Comparison of ENCODE assay signal across 26 cellular contexts in genomic region chr10:71830726-71831125, GRCh38. TPM values are rescaled to one million over a fixed set of nuclear protein-coding genes. Genes with fewer than 3 reads are reported as not detected.
DNase-seq lines count a peak whose midpoint lies in the region; ATAC-seq and TF ChIP-seq lines count a peak whose summit lies in the region.
"Had no signal": no experiment of that assay in that cellular context is flagged by ENCODE, and none has a peak within 500 bp of the region (broad histone marks: within the 10 kb centered on the region; RNA-seq: fewer than 3 reads in every experiment).

No MANE protein-coding gene starts in this region.

- H3K4me1 Mint-ChIP-seq in activated T-cell treated with anti-CD3 and anti-CD28 coated beads, Interleukin-2, amount 50 U/mL, for 24 hours (ENCODE audit: low read depth), result peaks cover 16% of the 10 kb centered on the region

- peak overlapping the region in 7 of 11 experiments; percentile 56 to 99 (median 97); a peak in 13 of 22 replicates for H3K4me2 ChIP-seq in BLaER1 treated with 17β-estradiol and CSF1 and Interleukin-3, amounts not matched to agents 10 nM and 100 nM

- no peak overlapping the region for H3K27ac Mint-ChIP-seq in activated T-cell treated with anti-CD3 and anti-CD28 coated beads, Interleukin-2, amount 50 U/mL, for 24 hours
- H3K27ac Mint-ChIP-seq: CD4-positive, alpha-beta T cell had no signal

- H3K27ac ChIP-seq in BLaER1 treated with 17β-estradiol and CSF1 and Interleukin-3, amounts not matched to agents 10 nM and 100 nM, result peak overlapping the region in 8 of 11 experiments; percentile 2 to 90 (median 88); a peak in 12 of 22 replicates
- peak overlapping the region; percentile 41 for H3K27ac ChIP-seq in caudate nucleus (ENCODE audit: low read depth, low read length)
- H3K27ac ChIP-seq in esophagus (ENCODE audit: low read depth in 2 of 2, low read length in 1 of 2), result peak overlapping the region; percentile 67 to 75
- H3K27ac ChIP-seq in neutrophil, result peak overlapping the region; percentile 92
- H3K27ac ChIP-seq: 22Rv1, SJCRH30 had no signal

- no peaks in the 10 kb centered on the region for H3K27me3 Mint-ChIP-seq in activated T-cell treated with anti-CD3 and anti-CD28 coated beads, Interleukin-2, amount 50 U/mL, for 24 hours
- H3K27me3 Mint-ChIP-seq: CD4-positive, alpha-beta T cell had no signal

- peak overlapping the region in 3 of 10 experiments; percentile 1 to 45 (median 20); a peak in 4 of 20 replicates for H3K4me3 ChIP-seq in BLaER1 treated with 17β-estradiol and CSF1 and Interleukin-3, amounts not matched to agents 10 nM and 100 nM
- H3K4me3 ChIP-seq in esophagus (ENCODE audit: low read depth in 1 of 2, low read length in 2 of 2) (no peak overlapping the region), neutrophil (ENCODE audit: low read depth in 1 of 2, low read length in 1 of 2) (no peak overlapping the region)
- H3K4me3 ChIP-seq: GM12878, SJCRH30 had no signal

- H3K9me3 ChIP-seq in BLaER1 treated with 17β-estradiol and CSF1 and Interleukin-3, amounts not matched to agents 10 nM and 100 nM (replicated peaks in 1 of 11), result peaks cover 0 to 41% (median 8%) of the 10 kb centered on the region in 11 experiments; a peak in 11 of 22 replicates
- H3K9me3 ChIP-seq in esophagus (ENCODE audit: control insufficient read depth in 2 of 2, insufficient read depth in 1 of 2, low read depth in 1 of 2, low read length in 1 of 2) (no peaks in the 10 kb centered on the region), neutrophil (no peaks in the 10 kb centered on the region)
- H3K9me3 ChIP-seq: BE2C, SJCRH30 had no signal

- H3K36me3 ChIP-seq in BLaER1 treated with 17β-estradiol and CSF1 and Interleukin-3, amounts not matched to agents 10 nM and 100 nM, result peaks cover 83 to 100% (median 95%) of the 10 kb centered on the region in 11 experiments
- peaks cover 19 to 40% of the 10 kb centered on the region in 2 donors for H3K36me3 ChIP-seq in esophagus (ENCODE audit: control insufficient read depth in 2 of 2, insufficient read depth in 2 of 2, low read length in 1 of 2)
- peaks cover 82% of the 10 kb centered on the region for H3K36me3 ChIP-seq in neutrophil

- ATAC-seq in HG02678 (IDR thresholded peaks at IDR 0.05; ENCODE audit: unreplicated experiment) (no peak), GM21528 (IDR thresholded peaks at IDR 0.05; ENCODE audit: low FRiP score, unreplicated experiment) (no peak)
- ATAC-seq: GM12878, Right ventricle myocardium inferior, SK-N-SH treated with all-trans-retinoic acid at 6 μM for 48 hours had no signal

- no peak for TF ChIP-seq CTCF in neutrophil (IDR thresholded peaks at IDR 0.05)

- 79 to 82% methylated on average over 4 of the region's 4 CpGs for WGBS in esophagus, 2 donors

- H3K27me3 ChIP-seq in BLaER1 treated with 17β-estradiol and CSF1 and Interleukin-3, amounts not matched to agents 10 nM and 100 nM, result peaks cover 0 to 9% (median 0%) of the 10 kb centered on the region in 11 experiments; a peak in 1 of 22 replicates
- H3K27me3 ChIP-seq in esophagus (ENCODE audit: control insufficient read depth in 1 of 2, insufficient read depth in 2 of 2, low read length in 2 of 2) (no peaks in the 10 kb centered on the region), neutrophil (no peaks in the 10 kb centered on the region)
- H3K27me3 ChIP-seq: BE2C, SJCRH30 had no signal

- DNase-seq in caudate nucleus (lab: John Stamatoyannopoulos, UW), result no peak
- DNase-seq in D341Med (ENCODE audit: low spot score), result no peak
- DNase-seq in activated T-cell treated with anti-CD3 and anti-CD28 coated beads, Interleukin-2, amount 50 U/mL, for 24 hours, result no peak
- DNase-seq: BE2C; CD4-positive, alpha-beta T cell; DMS53; GOT3; HCEC 1CT; NCI-H1048; NCI-H1417; NCI-H1694 treated with DMSO at 0.1 percent for 48 hours; NCI-H2081 treated with DMSO at 0.1 percent for 48 hours; NCI-H2171 treated with DMSO at 0.1 percent for 48 hours; NCI-H345; NCI-H510A treated with DMSO at 0.1 percent for 48 hours; NCI-H774; SJCRH30 had no signal

- H3K4me1 ChIP-seq in BLaER1 treated with 17β-estradiol and CSF1 and Interleukin-3, amounts not matched to agents 10 nM and 100 nM, result peaks cover 30 to 100% (median 80%) of the 10 kb centered on the region in 10 experiments
- H3K4me1 ChIP-seq in esophagus (ENCODE audit: control insufficient read depth in 2 of 2, insufficient read depth in 2 of 2, low read length in 1 of 2) (peaks cover 0 to 9% of the 10 kb centered on the region in 2 donors), neutrophil (ENCODE audit: control insufficient read depth in 1 of 2, insufficient read depth in 1 of 2, low read depth in 1 of 2, low read length in 1 of 2) (peaks cover 60 to 89% of the 10 kb centered on the region in 2 experiments)
- H3K4me1 ChIP-seq: SJCRH30 had no signal

- H3K4me3 Mint-ChIP-seq in activated T-cell treated with anti-CD3 and anti-CD28 coated beads, Interleukin-2, amount 50 U/mL, for 24 hours, result no peak overlapping the region
- H3K4me3 Mint-ChIP-seq: CD4-positive, alpha-beta T cell had no signal

- H3K9me3 Mint-ChIP-seq in activated T-cell treated with anti-CD3 and anti-CD28 coated beads, Interleukin-2, amount 50 U/mL, for 24 hours, result no peaks in the 10 kb centered on the region
- H3K9me3 Mint-ChIP-seq: CD4-positive, alpha-beta T cell had no signal

- H3K36me3 Mint-ChIP-seq in activated T-cell treated with anti-CD3 and anti-CD28 coated beads, Interleukin-2, amount 50 U/mL, for 24 hours (ENCODE audit: low read depth), result peaks cover 77% of the 10 kb centered on the region

- H3K9ac ChIP-seq in BLaER1 treated with 17β-estradiol and CSF1 and Interleukin-3, amounts not matched to agents 10 nM and 100 nM, result peak overlapping the region in 3 of 11 experiments; percentile 17 to 54 (median 22); a peak in 2 of 22 replicates

- H4K20me1 ChIP-seq in BLaER1 treated with 17β-estradiol and CSF1 and Interleukin-3, amounts not matched to agents 10 nM and 100 nM, result peaks cover 59 to 100% (median 97%) of the 10 kb centered on the region in 11 experiments

RNA-seq across cellular contexts. Expression of gene PSAP, which starts 20.3 kb away (rescaled TPM):
- 100 to 1,000 TPM; 157 to 241 TPM for polyA plus RNA-seq in esophagus

RNA-seq across cellular contexts. Expression of gene VSIR, which starts 57.4 kb away (rescaled TPM):
- 10 to 100 TPM; 26.6 to 41.9 TPM for polyA plus RNA-seq in esophagus

Comparison
In these comparisons a context has a peak if more than half of its experiments do, and no peak if none do; other contexts are left out.
1. H3K27ac ChIP-seq: peak in every context shown above with its lines; median percentile 92 in neutrophil; 88 in BLaER1 treated with 17β-estradiol and CSF1 and Interleukin-3, amounts not matched to agents 10 nM and 100 nM; 71 in esophagus; 41 in caudate nucleus.